ENCODE assay signal across 8 cellular contexts in genomic region chr3:156382458-156383346, GRCh38.
DNase-seq lines count a peak whose midpoint lies in the region; ATAC-seq and TF ChIP-seq lines count a peak whose summit lies in the region.

No MANE protein-coding gene starts in this region.

- POLR2A ChIA-PET in HEK293T (lab: Yijun Ruan, JAX): no interaction called here

- H2BK5ac ChIP-seq in trophoblast cell (ENCODE audit: low read depth, low read length, poor library complexity): no peak overlapping the region

- H3K4ac ChIP-seq in trophoblast cell (ENCODE audit: low read depth, low read length): no peak overlapping the region

- no peak for DNase-seq in heart left ventricle
- DNase-seq in Right ventricle myocardium inferior (ENCODE audit: missing footprints): no peak
- DNase-seq in HEK293T (ENCODE audit: extremely low spot score): peak; percentile 65
- peak; percentile 43 to 63 for DNase-seq in dermis microvascular lymphatic vessel endothelial cell (ENCODE audit: low read depth in 2 of 2)
- DNase-seq in trophoblast cell: peak; percentile 54 to 81
- no peak for DNase-seq in ovary

- no peaks in the 10 kb centered on the region for H3K9me2 ChIP-seq in OCI-LY1 (ENCODE audit: low read depth, low read length)

- H3K9me3 ChIP-seq in heart left ventricle: no peaks in the 10 kb centered on the region
- H3K9me3 ChIP-seq in OCI-LY1 (ENCODE audit: low read length): no peaks in the 10 kb centered on the region
- H3K9me3 ChIP-seq in trophoblast cell (ENCODE audit: insufficient read depth, low read depth, low read length): no peaks in the 10 kb centered on the region
- H3K9me3 ChIP-seq in ovary: no peaks in the 10 kb centered on the region

- CTCF ChIA-PET in HEK293T (lab: Yijun Ruan, JAX): interaction anchor here (0.9 to 2.9 kb wide), 6 partner anchors 12 to 232 kb away, joined by 3 to 11 read pairs (median 6); no protein-coding TSS in a partner anchor

- TF ChIP-seq EP300 in ovary (IDR thresholded peaks at IDR 0.05): no peak

- intact Hi-C loops in heart left ventricle (cut with DNase I) (loop anchor here in 4 of 10 donors (5.0 to 10.0 kb wide), 4 partner anchors 58 to 230 kb away; no protein-coding TSS in a partner anchor), Right ventricle myocardium inferior (cut with DNase I) (no loop called here), ovary (cut with DNase I) (no loop called here)

- no peak overlapping the region for H3K23ac ChIP-seq in trophoblast cell (ENCODE audit: low read length)

- no peak overlapping the region for H3K4me3 ChIP-seq in heart left ventricle
- no peak overlapping the region for H3K4me3 ChIP-seq in OCI-LY1 (ENCODE audit: low read depth, low read length, poor library complexity, severe bottlenecking)
- H3K4me3 ChIP-seq in trophoblast cell (ENCODE audit: low read depth, low read length): no peak overlapping the region
- no peak overlapping the region for H3K4me3 ChIP-seq in ovary

- H3K4me2 ChIP-seq in OCI-LY1 (ENCODE audit: low read length) (no peak overlapping the region), trophoblast cell (ENCODE audit: low read length) (no peak overlapping the region)

- H2BK12ac ChIP-seq in trophoblast cell (ENCODE audit: low read length): no peak overlapping the region

- H3K27ac ChIP-seq in heart left ventricle (peak overlapping the region in 6 of 12 donors; percentile 5 to 53 (median 34)), OCI-LY1 (ENCODE audit: low read depth, low read length, poor library complexity, severe bottlenecking) (no peak overlapping the region), trophoblast cell (ENCODE audit: low read depth, low read length) (no peak overlapping the region), ovary (no peak overlapping the region)

- no peak overlapping the region for H2BK120ac ChIP-seq in trophoblast cell (ENCODE audit: insufficient read depth, low read length, poor library complexity)

- H3K4me1 ChIP-seq in heart left ventricle (peaks cover 0 to 29% (median 3%) of the 10 kb centered on the region in 12 donors), OCI-LY1 (ENCODE audit: insufficient read depth, low read length, severe bottlenecking) (no peaks in the 10 kb centered on the region), trophoblast cell (ENCODE audit: control insufficient read depth in 1 of 2, insufficient read depth in 2 of 2, low read length in 2 of 2) (peaks cover 0 to 2% of the 10 kb centered on the region in 2 experiments), ovary (ENCODE audit: insufficient read depth) (no peaks in the 10 kb centered on the region)

- TF ChIP-seq CTCF in heart left ventricle (IDR thresholded peaks at IDR 0.05) (peak in 11 of 12 donors; percentile 16 to 48 (median 35)), OCI-LY1 (IDR thresholded peaks at IDR 0.05; ENCODE audit: low read length) (peak; percentile 95), ovary (IDR thresholded peaks at IDR 0.05) (no peak)

- no peak overlapping the region for H4K8ac ChIP-seq in trophoblast cell (ENCODE audit: low read depth, low read length)

- no peak overlapping the region for H2AK5ac ChIP-seq in trophoblast cell (ENCODE audit: low read length)

- H4K12ac ChIP-seq in trophoblast cell (ENCODE audit: low read depth, low read length): no peak overlapping the region

- H3K36me3 ChIP-seq in heart left ventricle: no peaks in the 10 kb centered on the region
- H3K36me3 ChIP-seq in OCI-LY1 (ENCODE audit: insufficient read depth, low read length): no peaks in the 10 kb centered on the region
- no peaks in the 10 kb centered on the region for H3K36me3 ChIP-seq in trophoblast cell (ENCODE audit: control insufficient read depth in 1 of 2, insufficient read depth in 2 of 2, low read length in 2 of 2)
- H3K36me3 ChIP-seq in ovary: no peaks in the 10 kb centered on the region

- ATAC-seq in heart left ventricle (no peak), Right ventricle myocardium inferior (no peak), HG02981 (IDR thresholded peaks at IDR 0.05; ENCODE audit: unreplicated experiment) (no peak)

- H4K20me1 ChIP-seq in OCI-LY1 (ENCODE audit: insufficient read depth, low read length): no peaks in the 10 kb centered on the region

- TF ChIP-seq POLR2A in heart left ventricle (IDR thresholded peaks at IDR 0.05): no peak
- TF ChIP-seq POLR2A in ovary (IDR thresholded peaks at IDR 0.05): no peak

- no peaks in the 10 kb centered on the region for H3F3A ChIP-seq in OCI-LY1 (ENCODE audit: insufficient read depth, low read length)

- H3K79me2 ChIP-seq in OCI-LY1 (ENCODE audit: insufficient read depth, low read length): no peaks in the 10 kb centered on the region
- no peaks in the 10 kb centered on the region for H3K79me2 ChIP-seq in trophoblast cell (ENCODE audit: control insufficient read depth, insufficient read depth, low read length, poor library complexity)

- H4K91ac ChIP-seq in trophoblast cell (ENCODE audit: low read depth, low read length): no peak overlapping the region

- H3K27me3 ChIP-seq in heart left ventricle (no peaks in the 10 kb centered on the region), OCI-LY1 (ENCODE audit: insufficient read depth, low read length) (0 out of 2 replicates have a peak, but pooled peaks cover 5% of the 10 kb centered on the region), trophoblast cell (ENCODE audit: insufficient read depth, low read length) (no peaks in the 10 kb centered on the region), ovary (no peaks in the 10 kb centered on the region)

- H2AFZ ChIP-seq in OCI-LY1 (ENCODE audit: low read length) (no peak overlapping the region), trophoblast cell (ENCODE audit: insufficient read depth, low read length, poor library complexity) (no peak overlapping the region)

- WGBS in heart left ventricle, 4 donors: 80 to 87% (median 87%) methylated on average over 9 of the region's 9 CpGs
- WGBS in trophoblast cell (ENCODE audit: extremely low coverage, insufficient coverage, insufficient read length): 100% methylated on average over 1 of the region's 9 CpGs
- 89 to 92% (median 91%) methylated on average over 9 of the region's 9 CpGs for WGBS in ovary, 3 donors

- no peak overlapping the region for H3K14ac ChIP-seq in trophoblast cell (ENCODE audit: low read length)

- H3K79me1 ChIP-seq in trophoblast cell (ENCODE audit: low read length): no peaks in the 10 kb centered on the region

- no peak overlapping the region for H3K18ac ChIP-seq in trophoblast cell (ENCODE audit: low read length)

- H3K9ac ChIP-seq in OCI-LY1 (ENCODE audit: low read length) (no peak overlapping the region), trophoblast cell (ENCODE audit: low read length) (no peak overlapping the region)

TF ChIP-seq in HEK293T, 16 proteins besides CTCF, POLR2A, EP300 and RAD21:
- no peak for TF ChIP-seq ELF4 (IDR thresholded peaks at IDR 0.05)
- TF ChIP-seq ARNT (IDR thresholded peaks at IDR 0.05): no peak
- TF ChIP-seq SP1 (IDR thresholded peaks at IDR 0.05): no peak
- no peak for TF ChIP-seq FOXM1 (IDR thresholded peaks at IDR 0.05; ENCODE audit: borderline replicate concordance)
- TF ChIP-seq TARDBP (IDR thresholded peaks at IDR 0.05): no peak
- TF ChIP-seq FOXK2 (IDR thresholded peaks at IDR 0.05): no peak
- no peak for TF ChIP-seq HDGF (IDR thresholded peaks at IDR 0.05; ENCODE audit: borderline replicate concordance)
- TF ChIP-seq L3MBTL2 (conservative IDR thresholded peaks at IDR 0.05): no peak
- TF ChIP-seq, protein P1, sequence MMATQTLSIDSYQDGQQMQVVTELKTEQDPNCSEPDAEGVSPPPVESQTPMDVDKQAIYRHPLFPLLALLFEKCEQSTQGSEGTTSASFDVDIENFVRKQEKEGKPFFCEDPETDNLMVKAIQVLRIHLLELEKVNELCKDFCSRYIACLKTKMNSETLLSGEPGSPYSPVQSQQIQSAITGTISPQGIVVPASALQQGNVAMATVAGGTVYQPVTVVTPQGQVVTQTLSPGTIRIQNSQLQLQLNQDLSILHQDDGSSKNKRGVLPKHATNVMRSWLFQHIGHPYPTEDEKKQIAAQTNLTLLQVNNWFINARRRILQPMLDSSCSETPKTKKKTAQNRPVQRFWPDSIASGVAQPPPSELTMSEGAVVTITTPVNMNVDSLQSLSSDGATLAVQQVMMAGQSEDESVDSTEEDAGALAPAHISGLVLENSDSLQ (IDR thresholded peaks at IDR 0.05): no peak
- TF ChIP-seq BHLHE40 (IDR thresholded peaks at IDR 0.05; ENCODE audit: borderline replicate concordance): no peak
- TF ChIP-seq NFRKB (IDR thresholded peaks at IDR 0.05): no peak
- no peak for TF ChIP-seq LEF1 (IDR thresholded peaks at IDR 0.05; ENCODE audit: borderline replicate concordance)
- TF ChIP-seq SUZ12 (IDR thresholded peaks at IDR 0.05): no peak
- no peak for TF ChIP-seq FOXA1 (IDR thresholded peaks at IDR 0.05)
- no peak for TF ChIP-seq ZNF384 (IDR thresholded peaks at IDR 0.05)
- TF ChIP-seq CTBP1 (IDR thresholded peaks at IDR 0.05; ENCODE audit: borderline replicate concordance): no peak

Comparison
In these comparisons a context has a peak if more than half of its experiments do, and no peak if none do; other contexts are left out.
1. DNase-seq: peak in HEK293T (single experiment), dermis microvascular lymphatic vessel endothelial cell (2 of 2) and trophoblast cell (2 of 2); none in heart left ventricle (0 of 5), Right ventricle myocardium inferior (single experiment) and ovary (0 of 5).
2. CTCF ChIP-seq: peak in heart left ventricle (11 of 12) and OCI-LY1 (single experiment); none in ovary (0 of 3).